9 cellular contexts compared by ENCODE assay signal in genomic region chr20:14919473-14920157, GRCh38.
DNase-seq lines count a peak whose midpoint lies in the region; ATAC-seq and TF ChIP-seq lines count a peak whose summit lies in the region.
"Had no signal": no experiment of that assay in that cellular context is flagged by ENCODE, and none has a peak within 500 bp of the region (broad histone marks: within the 10 kb centered on the region; RNA-seq: fewer than 3 reads in every experiment).

No MANE protein-coding gene starts in this region.

- peaks cover 0 to 13% (median 8%) of the 10 kb centered on the region in 8 donors for H3K9me3 Mint-ChIP-seq in CD4-positive, alpha-beta memory T cell

- H3K9me3 ChIP-seq in breast epithelium, result no peaks in the 10 kb centered on the region
- no peaks in the 10 kb centered on the region for H3K9me3 ChIP-seq in left lung
- no peaks in the 10 kb centered on the region for H3K9me3 ChIP-seq in CD4-positive, alpha-beta memory T cell (ENCODE audit: control insufficient read depth in 1 of 2, low read length in 2 of 2)

- H3K27me3 ChIP-seq in breast epithelium (no peaks in the 10 kb centered on the region), left lung (no peaks in the 10 kb centered on the region)
- H3K27me3 ChIP-seq in CD4-positive, alpha-beta memory T cell (ENCODE audit: insufficient read depth, low read length), result no peaks in the 10 kb centered on the region

- no peaks in the 10 kb centered on the region for H3K4me1 Mint-ChIP-seq in CD4-positive, alpha-beta memory T cell

- H3K4me3 ChIP-seq in breast epithelium (peak overlapping the region in 2 of 3 donors; percentile 6 to 35), left lung (no peak overlapping the region)
- H3K4me3 ChIP-seq in CD4-positive, alpha-beta memory T cell (ENCODE audit: low read length in 2 of 2), result no peak overlapping the region

- ATAC-seq in left lung, result peak; percentile 95
- ATAC-seq in HG03139 (IDR thresholded peaks at IDR 0.05; ENCODE audit: unreplicated experiment), result no peak

- POLR2A ChIA-PET in CD4-positive, alpha-beta memory T cell (lab: Charles Lee; ENCODE audit: partially characterized antibody), result no interaction called here

- H3K4me1 ChIP-seq in breast epithelium, result no peaks in the 10 kb centered on the region
- H3K4me1 ChIP-seq in left lung, result no peaks in the 10 kb centered on the region
- no peaks in the 10 kb centered on the region for H3K4me1 ChIP-seq in CD4-positive, alpha-beta memory T cell (ENCODE audit: insufficient read depth, low read length)

- peak; percentile 51 for DNase-seq in NCI-H2029 treated with DMSO at 0.1 percent for 48 hours (lab: John Stamatoyannopoulos, UW)
- DNase-seq in breast epithelium (ENCODE audit: low spot score in 2 of 2), result no peak
- DNase-seq in left lung, result peak in 1 of 2 donors; percentile 48
- DNase-seq in DMS114 treated with DMSO at 0.1 percent for 48 hours (lab: John Stamatoyannopoulos, UW; ENCODE audit: unreplicated experiment), result no peak
- DNase-seq in SIG-M5 treated with dmso at 0.1 percent for 504 hours (lab: John Stamatoyannopoulos, UW; ENCODE audit: unreplicated experiment), result no peak
- no peak for DNase-seq in CD4-positive, alpha-beta memory T cell
- DNase-seq: activated CD4-positive, alpha-beta memory T cell treated with anti-CD3 and anti-CD28 coated beads for 36 hours had no signal

- intact Hi-C loops in breast epithelium (cut with DNase I; ENCODE audit: low total_unique reads), result no loop called here
- intact Hi-C loops in left lung (cut with DNase I), result no loop called here
- intact Hi-C loops in CD4-positive, alpha-beta memory T cell (cut with micrococcal nuclease), result no loop called here

- TF ChIP-seq POLR2A in breast epithelium (IDR thresholded peaks at IDR 0.05), result no peak

- H3K27ac Mint-ChIP-seq in CD4-positive, alpha-beta memory T cell, result no peak overlapping the region
- H3K27ac Mint-ChIP-seq: activated CD4-positive, alpha-beta memory T cell treated with anti-CD3 and anti-CD28 coated beads for 36 hours had no signal

- no peaks in the 10 kb centered on the region for H3K27me3 Mint-ChIP-seq in CD4-positive, alpha-beta memory T cell
- H3K27me3 Mint-ChIP-seq: activated CD4-positive, alpha-beta memory T cell treated with anti-CD3 and anti-CD28 coated beads for 36 hours had no signal

- TF ChIP-seq CTCF in 22Rv1 (IDR thresholded peaks at IDR 0.05) (no peak), breast epithelium (IDR thresholded peaks at IDR 0.05) (no peak), left lung (IDR thresholded peaks at IDR 0.05) (no peak)

- CTCF ChIA-PET in CD4-positive, alpha-beta memory T cell (lab: Charles Lee; ENCODE audit: partially characterized antibody), result no interaction called here

- peak overlapping the region; percentile 87 for H3K27ac ChIP-seq in 22Rv1
- no peak overlapping the region for H3K27ac ChIP-seq in breast epithelium
- peak overlapping the region in 1 of 2 donors; percentile 49 for H3K27ac ChIP-seq in left lung
- H3K27ac ChIP-seq in CD4-positive, alpha-beta memory T cell (ENCODE audit: low read depth, low read length), result no peak overlapping the region

- H3K36me3 ChIP-seq in breast epithelium, result no peaks in the 10 kb centered on the region
- H3K36me3 ChIP-seq in left lung, result no peaks in the 10 kb centered on the region
- no peaks in the 10 kb centered on the region for H3K36me3 ChIP-seq in CD4-positive, alpha-beta memory T cell (ENCODE audit: insufficient read depth, low read length)

- no peaks in the 10 kb centered on the region for H3K36me3 Mint-ChIP-seq in CD4-positive, alpha-beta memory T cell
- H3K36me3 Mint-ChIP-seq: activated CD4-positive, alpha-beta memory T cell treated with anti-CD3 and anti-CD28 coated beads for 36 hours had no signal

- no peak overlapping the region for H3K4me3 Mint-ChIP-seq in CD4-positive, alpha-beta memory T cell
- H3K4me3 Mint-ChIP-seq: activated CD4-positive, alpha-beta memory T cell treated with anti-CD3 and anti-CD28 coated beads for 36 hours had no signal

Comparison
In these comparisons a context has a peak if more than half of its experiments do, and no peak if none do; other contexts are left out.
1. H3K4me3 ChIP-seq: peak in breast epithelium (2 of 3); none in left lung (0 of 2) and CD4-positive, alpha-beta memory T cell (0 of 2).